Comparison of ENCODE assay signal across 8 cellular contexts in the genomic region with DNA sequence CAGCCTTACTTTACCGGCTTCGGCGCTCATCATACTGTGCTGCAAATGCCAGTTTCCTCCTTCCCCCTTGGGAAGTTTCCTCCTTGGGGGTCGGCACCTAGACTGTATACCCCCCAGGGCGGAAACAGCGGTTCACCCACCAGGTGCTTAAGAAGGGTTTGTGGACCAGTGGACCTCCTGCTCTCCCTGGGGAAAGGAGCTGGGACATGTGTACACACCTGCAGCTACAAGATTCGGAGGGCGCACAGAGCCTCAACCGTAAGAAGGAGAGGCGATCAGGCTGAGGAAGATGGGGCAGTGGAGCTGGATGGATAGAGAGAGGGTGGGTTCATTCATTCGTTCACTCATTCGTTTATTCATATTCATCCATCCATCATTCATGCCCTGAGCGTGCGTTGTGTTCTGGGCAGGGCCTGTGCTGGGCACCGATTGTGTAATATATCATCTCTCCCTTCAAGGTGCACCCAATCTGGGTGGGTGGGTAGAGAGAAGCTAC. TPM values are rescaled to one million over a fixed set of nuclear protein-coding genes. Genes with fewer than 3 reads are reported as not detected.
DNase-seq lines count a peak whose midpoint lies in the region; ATAC-seq, FAIRE-seq and TF ChIP-seq lines count a peak whose summit lies in the region.

No MANE protein-coding gene starts in this region.

- peak overlapping the region; percentile 92 to 98 (median 97) for H3K27ac Mint-ChIP-seq in CD14-positive monocyte
- H3K27ac Mint-ChIP-seq in effector memory CD8-positive, alpha-beta T cell: peak overlapping the region; percentile 100

- no peaks in the 10 kb centered on the region for H3K27me3 ChIP-seq in neutrophil

- peaks cover 52 to 53% of the 10 kb centered on the region in 2 experiments for H3K4me1 ChIP-seq in neutrophil (ENCODE audit: control insufficient read depth in 1 of 2, insufficient read depth in 1 of 2, low read depth in 1 of 2, low read length in 1 of 2)

- peaks cover 56% of the 10 kb centered on the region for H3K4me1 Mint-ChIP-seq in CD14-positive monocyte
- H3K4me1 Mint-ChIP-seq in effector memory CD8-positive, alpha-beta T cell (ENCODE audit: low read depth in 2 of 2): peaks cover 36 to 43% of the 10 kb centered on the region in 2 donors

- H3K9me3 Mint-ChIP-seq in CD14-positive monocyte: no peaks in the 10 kb centered on the region
- H3K9me3 Mint-ChIP-seq in effector memory CD8-positive, alpha-beta T cell: peaks cover 0 to 4% of the 10 kb centered on the region in 2 donors

- H3K27ac ChIP-seq in neutrophil: peak overlapping the region; percentile 91

- H3K36me3 ChIP-seq in neutrophil: no peaks in the 10 kb centered on the region

- ATAC-seq in effector memory CD8-positive, alpha-beta T cell (replicated peaks): no peak

- H3K4me3 ChIP-seq in NB4 (ENCODE audit: low read depth, low read length) (peak overlapping the region; percentile 78), neutrophil (ENCODE audit: low read depth in 1 of 2, low read length in 1 of 2) (peak overlapping the region; percentile 73 to 82)

- H3K9me3 ChIP-seq in neutrophil: no peaks in the 10 kb centered on the region

- H3K4me3 Mint-ChIP-seq in CD14-positive monocyte: peak overlapping the region; percentile 89 to 96
- peak overlapping the region; percentile 94 to 97 for H3K4me3 Mint-ChIP-seq in effector memory CD8-positive, alpha-beta T cell

- TF ChIP-seq POLR2A in NB4 (IDR thresholded peaks at IDR 0.05; ENCODE audit: extremely low read depth, insufficient read length): no peak

- no peak for TF ChIP-seq CTCF in CD14-positive monocyte (IDR thresholded peaks at IDR 0.05)
- TF ChIP-seq CTCF in NB4 (IDR thresholded peaks at IDR 0.05; ENCODE audit: low read depth, low read length): no peak
- TF ChIP-seq CTCF in neutrophil (IDR thresholded peaks at IDR 0.05): no peak

- H3K36me3 Mint-ChIP-seq in CD14-positive monocyte: no peaks in the 10 kb centered on the region
- H3K36me3 Mint-ChIP-seq in effector memory CD8-positive, alpha-beta T cell (ENCODE audit: insufficient read depth): peaks cover 45% of the 10 kb centered on the region

- FAIRE-seq in urothelium cell line (lab: Jason Lieb, UNC): no peak

- DNase-seq in CD14-positive monocyte (ENCODE audit: low spot score): no peak
- DNase-seq in NB4 (ENCODE audit: low read depth): no peak
- no peak for DNase-seq in effector memory CD8-positive, alpha-beta T cell
- DNase-seq in urothelium cell line (ENCODE audit: low spot score): no peak
- DNase-seq in hepatic stellate cell (ENCODE audit: low spot score): no peak
- no peak for DNase-seq in HuH-7.5 (ENCODE audit: low spot score)
- DNase-seq in germinal center (ENCODE audit: low spot score): no peak

- intact Hi-C loops in CD14-positive monocyte (cut with micrococcal nuclease): loop anchor here in 1 of 2 donors (5.0 to 10.0 kb wide), 5 partner anchors 43 to 354 kb away; a partner anchor contains a TSS

- H3K27me3 Mint-ChIP-seq in CD14-positive monocyte (ENCODE audit: low read depth in 3 of 3): peaks cover 2 to 4% (median 3%) of the 10 kb centered on the region in 3 donors
- no peaks in the 10 kb centered on the region for H3K27me3 Mint-ChIP-seq in effector memory CD8-positive, alpha-beta T cell

RNA-seq across cellular contexts. Expression of a gene that starts 0.7 kb away (rescaled TPM):
- 1 to 10 TPM in 1 of 2 donors, under 1 TPM in 1; 0.47 to 1.7 TPM for polyA plus RNA-seq in CD14-positive monocyte

RNA-seq across cellular contexts. Expression of a gene that starts 13.9 kb away (rescaled TPM):
- polyA plus RNA-seq in CD14-positive monocyte: 1 to 10 TPM in 1 of 2 donors, under 1 TPM in 1; 0.67 to 1.8 TPM

RNA-seq across cellular contexts. Expression of a gene that starts 43.9 kb away (rescaled TPM):
- polyA plus RNA-seq in CD14-positive monocyte: 10 to 100 TPM; 57.1 to 58.5 TPM

RNA-seq across cellular contexts. Expression of a gene that starts 43.9 kb away (rescaled TPM):
- 1 to 10 TPM; 2.8 to 6.4 TPM for polyA plus RNA-seq in CD14-positive monocyte
